In genomic region chr10:122567056-122567660, GRCh38 we compare ENCODE assay signal across 8 cellular contexts. TPM values are rescaled to one million over a fixed set of nuclear protein-coding genes. Genes with fewer than 3 reads are reported as not detected.
DNase-seq lines count a peak whose midpoint lies in the region; ATAC-seq and TF ChIP-seq lines count a peak whose summit lies in the region.

No MANE protein-coding gene starts in this region.

- no peaks in the 10 kb centered on the region for H3K36me3 ChIP-seq in RWPE2 (ENCODE audit: low read depth)

- in situ Hi-C loops in G401 (cut with HindIII; ENCODE audit: low sequenced_read_pairs): no loop called here

- H3K27ac ChIP-seq in RWPE2 (ENCODE audit: poor library complexity, severe bottlenecking): no peak overlapping the region

- no peak overlapping the region for H3K4me3 ChIP-seq in RWPE2 (ENCODE audit: severe bottlenecking)
- H3K4me3 ChIP-seq in epithelial cell of esophagus (ENCODE audit: low read length): no peak overlapping the region
- H3K4me3 ChIP-seq in retinal pigment epithelial cell (ENCODE audit: low read length): no peak overlapping the region

- no peaks in the 10 kb centered on the region for H3K9me3 ChIP-seq in RWPE2 (ENCODE audit: severe bottlenecking)

- no peaks in the 10 kb centered on the region for H3K27me3 ChIP-seq in RWPE2 (ENCODE audit: insufficient read depth, poor library complexity, severe bottlenecking)

- DNase-seq in stimulated activated CD4-positive, alpha-beta T cell treated with anti-CD3 and anti-CD28 coated beads, Interleukin-12 subunit alpha, Interleukin-12 subunit beta, amount 100 ng/mL, for 4 hours: peak; percentile 15
- no peak for DNase-seq in stimulated activated CD4-positive, alpha-beta T cell treated with anti-CD3 and anti-CD28 coated beads, Interleukin-1b, Interleukin-23, amount 100 ng/mL, for 48 hours
- no peak for DNase-seq in RWPE2 (ENCODE audit: low spot score)
- DNase-seq in epithelial cell of esophagus (ENCODE audit: low read depth): peak; percentile 32
- DNase-seq in retinal pigment epithelial cell (ENCODE audit: low read depth): no peak
- DNase-seq in GF-D8 (lab: John Stamatoyannopoulos, UW): no peak
- DNase-seq in G401 (ENCODE audit: low spot score): no peak

- no peak for ATAC-seq in RWPE2 (ENCODE audit: low read depth)
- ATAC-seq in GM21786 (IDR thresholded peaks at IDR 0.05; ENCODE audit: unreplicated experiment): no peak

- TF ChIP-seq CTCF in RWPE2 (IDR thresholded peaks at IDR 0.05; ENCODE audit: poor library complexity, severe bottlenecking): peak; percentile 31
- TF ChIP-seq CTCF in epithelial cell of esophagus (IDR thresholded peaks at IDR 0.05; ENCODE audit: insufficient read depth, low read depth, low read length, missing control alignments): peak; percentile 64
- TF ChIP-seq CTCF in retinal pigment epithelial cell (conservative IDR thresholded peaks at IDR 0.05; ENCODE audit: low read depth, low read length): peak; percentile 63

- peaks cover 5% of the 10 kb centered on the region for H3K4me1 ChIP-seq in RWPE2 (ENCODE audit: insufficient read depth, poor library complexity, severe bottlenecking)

RNA-seq across cellular contexts. Expression of gene DMBT1, which starts 6.6 kb away (rescaled TPM):
- not detected in 2 replicates for total RNA-seq in G401 (2014; rRNA removed; shearing (Covaris generic))

Comparison
In these comparisons a context has a peak if more than half of its experiments do, and no peak if none do; other contexts are left out.
1. DNase-seq: peak in stimulated activated CD4-positive, alpha-beta T cell treated with anti-CD3 and anti-CD28 coated beads, Interleukin-12 subunit alpha, Interleukin-12 subunit beta, amount 100 ng/mL, for 4 hours (single experiment) and epithelial cell of esophagus (single experiment); none in stimulated activated CD4-positive, alpha-beta T cell treated with anti-CD3 and anti-CD28 coated beads, Interleukin-1b, Interleukin-23, amount 100 ng/mL, for 48 hours (single experiment), RWPE2 (single experiment), retinal pigment epithelial cell (single experiment), GF-D8 (single experiment) and G401 (single experiment).
2. Peak in every context shown above with its lines, with median percentiles within 50 percentile points of each other: CTCF ChIP-seq.